In the genomic region with DNA sequence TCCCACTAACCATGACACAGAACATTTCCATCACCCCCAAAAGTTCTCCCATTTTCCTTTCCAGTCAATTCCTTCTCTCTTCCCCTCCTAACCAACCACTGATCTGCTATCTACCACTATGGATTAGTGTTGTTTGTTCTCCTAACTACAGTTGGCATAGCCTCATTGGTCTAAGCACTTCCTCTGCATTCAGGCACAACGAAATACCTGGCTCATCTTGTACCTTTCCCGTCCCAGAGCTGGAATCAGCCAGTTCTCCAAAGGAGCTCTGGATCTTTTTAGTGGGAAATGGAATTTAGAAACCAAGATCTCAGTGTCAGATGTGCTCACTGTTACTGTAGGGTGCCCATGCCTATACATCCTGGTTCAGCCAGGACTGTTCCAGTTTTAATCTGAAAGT, we compare ENCODE assay signal across 17 cellular contexts.
"Had no signal": no experiment of that assay in that cellular context is flagged by ENCODE, and none has a peak within 500 bp of the region (broad histone marks: within the 10 kb centered on the region; RNA-seq: fewer than 3 reads in every experiment).

No MANE protein-coding gene starts in this region.

- H3K9me3 Mint-ChIP-seq: activated naive CD4-positive, alpha-beta T cell treated with anti-CD3 and anti-CD28 coated beads for 36 hours; activated T-cell treated with anti-CD3 and anti-CD28 coated beads, Interleukin-2, amount 50 U/mL, for 4 hours; memory B cell; naive B cell had no signal

- ATAC-seq: activated T-cell treated with anti-CD3 and anti-CD28 coated beads, Interleukin-2, amount 50 U/mL, for 4 hours; heart right ventricle; left colon; stimulated activated naive CD8-positive, alpha-beta T cell treated with anti-CD3 and anti-CD28 coated beads, Interleukin-15, Interleukin-2, amounts not matched to agents 100 U/mL and 50 U/mL, for 24 hours; T-helper 17 cell had no signal

- DNase-seq: activated CD4-positive, alpha-beta T cell treated with anti-CD3 and anti-CD28 coated beads for 1 hour; activated CD8-positive, alpha-beta memory T cell treated with anti-CD3 and anti-CD28 coated beads, Interleukin-2, amount 50 U/mL, for 48 hours; activated naive CD4-positive, alpha-beta T cell treated with anti-CD3 and anti-CD28 coated beads for 36 hours; activated T-cell treated with anti-CD3 and anti-CD28 coated beads, Interleukin-2, amount 50 U/mL, for 4 hours; aorta; heart right ventricle; islet precursor cell; left colon; naive B cell; retina; stimulated activated CD4-positive, alpha-beta T cell treated with anti-CD3 and anti-CD28 coated beads, Interleukin-2, amount 100 ng/mL, for 48 hours; stimulated activated naive CD8-positive, alpha-beta T cell treated with anti-CD3 and anti-CD28 coated beads, Interleukin-15, Interleukin-2, amounts not matched to agents 100 U/mL and 50 U/mL, for 24 hours; SW 1271; T-helper 17 cell had no signal

- H3K27ac ChIP-seq: heart right ventricle, VCaP had no signal

- H3K27ac Mint-ChIP-seq: activated naive CD4-positive, alpha-beta T cell treated with anti-CD3 and anti-CD28 coated beads for 36 hours; activated T-helper 2 cell treated with anti-CD3 and anti-CD28 coated beads, Interferon-gamma antibody, Interleukin-2, Interleukin-4, amounts not matched to agents 10 μg/mL and 5 μg/mL and 100 μg/mL, durations not matched to agents 14 hours and 24 hours and 36 hours; memory B cell; T-helper 17 cell had no signal

- H3K27me3 Mint-ChIP-seq: memory B cell, naive B cell, T-helper 17 cell had no signal

- H3K36me3 Mint-ChIP-seq: naive B cell had no signal

- H3K4me3 Mint-ChIP-seq: activated naive CD4-positive, alpha-beta T cell treated with anti-CD3 and anti-CD28 coated beads for 36 hours; activated T-cell treated with anti-CD3 and anti-CD28 coated beads, Interleukin-2, amount 50 U/mL, for 4 hours; memory B cell; naive B cell; T-helper 17 cell had no signal
